Comparison of ENCODE assay signal across 20 cellular contexts in the genomic region with DNA sequence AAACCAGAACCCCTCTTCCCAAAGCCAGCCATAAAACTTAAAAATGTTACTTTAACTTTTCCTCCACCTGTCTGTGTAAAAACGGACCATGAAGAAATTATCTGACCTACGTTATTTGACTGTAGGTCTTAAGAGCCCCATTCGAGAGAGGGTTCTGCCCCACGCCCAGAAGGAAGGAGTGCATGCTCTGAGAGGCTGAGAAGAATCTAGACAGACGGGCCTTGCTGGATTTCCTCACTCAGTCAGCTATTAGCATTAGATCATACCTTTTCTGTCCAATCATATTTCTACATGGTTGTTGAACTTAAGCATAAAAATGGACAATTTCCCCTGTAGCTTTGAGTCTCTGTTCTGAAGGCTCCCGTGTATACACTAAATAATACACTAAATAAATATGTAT. TPM values are rescaled to one million over a fixed set of nuclear protein-coding genes. Genes with fewer than 3 reads are reported as not detected.
A peak's percentile ranks its signal among the peaks of the same experiment; 100 is the strongest.
DNase-seq lines count a peak whose midpoint lies in the region; ATAC-seq, FAIRE-seq and TF ChIP-seq lines count a peak whose summit lies in the region.
"Had no signal": no experiment of that assay in that cellular context is flagged by ENCODE, and none has a peak within 500 bp of the region (broad histone marks: within the 10 kb centered on the region; RNA-seq: fewer than 3 reads in every experiment).

No MANE protein-coding gene starts in this region.

- H3K9me3 ChIP-seq in lung (ENCODE audit: control insufficient read depth in 2 of 2, insufficient read depth in 1 of 2, low read length in 1 of 2): no peaks in the 10 kb centered on the region
- peaks cover 0 to 10% (median 2%) of the 10 kb centered on the region in 8 donors for H3K9me3 ChIP-seq in spleen
- peaks cover 3% of the 10 kb centered on the region for H3K9me3 ChIP-seq in endodermal cell (ENCODE audit: control insufficient read depth, low read length)
- H3K9me3 ChIP-seq: Caco-2 had no signal

- TF ChIP-seq CTCF in bronchial epithelial cell (IDR thresholded peaks at IDR 0.05; ENCODE audit: insufficient read depth, low read length, severe bottlenecking) (no peak), lung (IDR thresholded peaks at IDR 0.05; ENCODE audit: control extremely low read depth, extremely low read depth) (no peak), type B pancreatic cell (conservative IDR thresholded peaks at IDR 0.05) (no peak), spleen (IDR thresholded peaks at IDR 0.05 in 8 of 11, conservative IDR thresholded peaks at IDR 0.05 in 3 of 11) (no peak), endodermal cell (conservative IDR thresholded peaks at IDR 0.05) (no peak)

- WGBS in lung, 2 donors: 57 to 84% methylated on average over 6 of the region's 6 CpGs
- WGBS in spleen, 5 donors: 81 to 86% (median 83%) methylated on average over 6 of the region's 6 CpGs
- 92 to 93% methylated on average over 5 to 6 of the region's 6 CpGs for WGBS in endodermal cell (ENCODE audit: insufficient coverage in 1 of 2, insufficient read length in 1 of 2), 2 experiments

- no peak for FAIRE-seq in bronchial epithelial cell (lab: Jason Lieb, UNC)
- FAIRE-seq: A204.1, D721Med, G401.6, GM12891, GM18507, H54 had no signal

- no peaks in the 10 kb centered on the region for H3K36me3 Mint-ChIP-seq in type B pancreatic cell
- H3K36me3 Mint-ChIP-seq in endodermal cell (ENCODE audit: low read depth): no peaks in the 10 kb centered on the region
- H3K36me3 Mint-ChIP-seq in activated naive CD4-positive, alpha-beta T cell treated with anti-CD3 and anti-CD28 coated beads, Interleukin-2, amount 50 U/mL, for 72 hours: no peaks in the 10 kb centered on the region

- TF ChIP-seq POLR2A in spleen (IDR thresholded peaks at IDR 0.05): no peak

- H3K27ac ChIP-seq in lung (ENCODE audit: low read depth in 1 of 2, low read length in 1 of 2) (no peak overlapping the region), spleen (no peak overlapping the region), endodermal cell (ENCODE audit: low read depth, low read length) (no peak overlapping the region)
- H3K27ac ChIP-seq: C4-2B, GM23248 had no signal

- no peak overlapping the region for H3K9ac ChIP-seq in endodermal cell (ENCODE audit: extremely low read depth, low read length, poor library complexity, severe bottlenecking)
- H3K9ac ChIP-seq: GM23248 had no signal

- DNase-seq in bronchial epithelial cell (ENCODE audit: low read depth): peak; percentile 37
- DNase-seq in lung (ENCODE audit: low spot score): peak; percentile 39
- DNase-seq in type B pancreatic cell (ENCODE audit: extremely low spot score, unreplicated experiment): no peak
- DNase-seq in spleen: no peak
- DNase-seq in endodermal cell: no peak
- DNase-seq in activated naive CD4-positive, alpha-beta T cell treated with anti-CD3 and anti-CD28 coated beads, Interleukin-2, amount 50 U/mL, for 72 hours (ENCODE audit: low spot score in 2 of 2): no peak
- DNase-seq: ACHN; AML-193; Caco-2; CD4-positive, alpha-beta T cell; GM23248; HCEC 1CT had no signal

- H3K27ac Mint-ChIP-seq in type B pancreatic cell (peak overlapping the region; percentile 98), endodermal cell (no peak overlapping the region)
- no peak overlapping the region for H3K27ac Mint-ChIP-seq in activated naive CD4-positive, alpha-beta T cell treated with anti-CD3 and anti-CD28 coated beads, Interleukin-2, amount 50 U/mL, for 72 hours
- H3K27ac Mint-ChIP-seq: CD4-positive, alpha-beta T cell had no signal

- H3K4me1 Mint-ChIP-seq in type B pancreatic cell (ENCODE audit: unreplicated experiment) (peaks cover 6% of the 10 kb centered on the region), endodermal cell (peaks cover 13% of the 10 kb centered on the region)

- ATAC-seq in esophagus mucosa (peak; percentile 77), lung (ENCODE audit: insufficient read depth, low FRiP score) (no peak)
- ATAC-seq in activated naive CD4-positive, alpha-beta T cell treated with anti-CD3 and anti-CD28 coated beads, Interleukin-2, amount 50 U/mL, for 72 hours: no peak

- intact Hi-C loops in spleen (cut with DNase I; ENCODE audit: low total_unique reads): no loop called here

- H3K9me3 Mint-ChIP-seq in type B pancreatic cell (no peaks in the 10 kb centered on the region), endodermal cell (peaks cover 2% of the 10 kb centered on the region)
- H3K9me3 Mint-ChIP-seq in activated naive CD4-positive, alpha-beta T cell treated with anti-CD3 and anti-CD28 coated beads, Interleukin-2, amount 50 U/mL, for 72 hours: peaks cover 0 to 3% of the 10 kb centered on the region in 2 donors
- H3K9me3 Mint-ChIP-seq: CD4-positive, alpha-beta T cell had no signal

- H3K36me3 ChIP-seq in bronchial epithelial cell (ENCODE audit: control insufficient read depth, insufficient read depth, low read length) (no peaks in the 10 kb centered on the region), lung (ENCODE audit: control insufficient read depth in 2 of 2, insufficient read depth in 2 of 2, low read length in 2 of 2) (no peaks in the 10 kb centered on the region), spleen (no peaks in the 10 kb centered on the region), endodermal cell (ENCODE audit: control insufficient read depth, insufficient read depth, low read length) (no peaks in the 10 kb centered on the region)

- H3K4me1 ChIP-seq in lung (ENCODE audit: control insufficient read depth in 2 of 2, insufficient read depth in 2 of 2, low read length in 2 of 2): no peaks in the 10 kb centered on the region
- no peaks in the 10 kb centered on the region for H3K4me1 ChIP-seq in spleen
- H3K4me1 ChIP-seq in endodermal cell (ENCODE audit: control insufficient read depth, insufficient read depth, low read length): peaks cover 5% of the 10 kb centered on the region
- H3K4me1 ChIP-seq: Caco-2 had no signal

- H3K27me3 ChIP-seq in bronchial epithelial cell (ENCODE audit: control insufficient read depth, insufficient read depth, low read length) (no peaks in the 10 kb centered on the region), lung (ENCODE audit: control insufficient read depth, insufficient read depth) (no peaks in the 10 kb centered on the region), spleen (replicated peaks in 1 of 7) (no peaks in the 10 kb centered on the region), endodermal cell (ENCODE audit: control insufficient read depth, insufficient read depth, low read length, poor library complexity, severe bottlenecking) (no peaks in the 10 kb centered on the region)

- no peak overlapping the region for H3K4me3 ChIP-seq in bronchial epithelial cell (ENCODE audit: low read depth, low read length)
- no peak overlapping the region for H3K4me3 ChIP-seq in lung
- H3K4me3 ChIP-seq in spleen: no peak overlapping the region
- H3K4me3 ChIP-seq in endodermal cell (ENCODE audit: low read length): no peak overlapping the region
- H3K4me3 ChIP-seq: GM23248 had no signal

- H3K27me3 Mint-ChIP-seq in type B pancreatic cell: peaks cover 4% of the 10 kb centered on the region
- no peaks in the 10 kb centered on the region for H3K27me3 Mint-ChIP-seq in endodermal cell (ENCODE audit: insufficient read depth)

- H3K4me3 Mint-ChIP-seq in type B pancreatic cell: peak overlapping the region; percentile 75
- H3K4me3 Mint-ChIP-seq in endodermal cell: no peak overlapping the region
- H3K4me3 Mint-ChIP-seq: CD4-positive, alpha-beta T cell had no signal

RNA-seq across cellular contexts. Expression of a gene that starts 38.1 kb away (rescaled TPM):
- total RNA-seq in bronchial epithelial cell (60.8 and 64.9 TPM in 2 replicates), esophagus mucosa (39.3 TPM), lung (100 to 1,000 TPM in 1 of 2 donors, 10 to 100 TPM in 1; 42.4 to 109 TPM), type B pancreatic cell (ENCODE audit: low replicate concordance) (63.2 and 65.5 TPM in 2 replicates), spleen (10 to 100 TPM; 61.8 to 94.6 (median 79.3) TPM), endodermal cell (10 to 100 TPM; 79.6 to 96.1 TPM)
- polyA plus RNA-seq in lung (10 to 100 TPM; 24.1 to 26.6 TPM), spleen (10 to 100 TPM; 28.5 to 40.1 (median 30.4) TPM)
- polyA plus RNA-seq in endodermal cell (2013, experiment 1 of 2): 44.3 TPM
- polyA plus RNA-seq in endodermal cell (2013, experiment 2 of 2): 44.1 TPM
- 10 to 100 TPM; 22.9 to 42.8 TPM for total RNA-seq in activated naive CD4-positive, alpha-beta T cell treated with anti-CD3 and anti-CD28 coated beads, Interleukin-2, amount 50 U/mL, for 72 hours

Comparison
In these comparisons a context has a peak if more than half of its experiments do, and no peak if none do; other contexts are left out.
1. DNase-seq: peak in bronchial epithelial cell (single experiment) and lung (single experiment); none in type B pancreatic cell (single experiment), spleen (single experiment), endodermal cell (single experiment) and activated naive CD4-positive, alpha-beta T cell treated with anti-CD3 and anti-CD28 coated beads, Interleukin-2, amount 50 U/mL, for 72 hours (0 of 2).